7 cellular contexts compared by ENCODE assay signal in the genomic region with DNA sequence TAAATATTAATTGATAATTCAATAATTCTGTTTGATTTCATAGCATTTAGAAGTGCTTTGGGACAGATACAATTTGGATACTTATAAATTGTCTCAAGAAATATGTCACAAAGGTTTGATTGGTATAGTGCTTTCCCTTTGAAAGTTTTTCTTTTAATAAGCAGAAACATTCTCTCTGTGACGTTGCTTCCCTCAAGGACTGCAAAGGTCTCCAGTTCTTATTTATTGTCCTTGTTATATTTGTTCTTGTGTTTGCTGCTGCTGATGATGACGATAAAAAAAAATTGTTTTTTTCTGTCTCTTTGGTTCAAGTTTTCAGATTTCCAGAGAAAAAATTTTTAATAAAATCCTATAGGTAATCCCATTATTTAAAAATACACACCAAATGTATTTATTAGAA.
"Had no signal": no experiment of that assay in that cellular context is flagged by ENCODE, and none has a peak within 500 bp of the region (broad histone marks: within the 10 kb centered on the region; RNA-seq: fewer than 3 reads in every experiment).

No MANE protein-coding gene starts in this region.

- ATAC-seq: GM12878 had no signal

- DNase-seq: GDM1 had no signal

- H3K4me3 ChIP-seq: GM12878 had no signal

- FAIRE-seq: G401.6, GM12878, GM12891, GM12892, GM18507, GM19239 had no signal
